ENCODE assay signal across 28 cellular contexts in genomic region chr14:55638665-55639064, GRCh38. TPM values are rescaled to one million over a fixed set of nuclear protein-coding genes. Genes with fewer than 3 reads are reported as not detected.
DNase-seq lines count a peak whose midpoint lies in the region; ATAC-seq and TF ChIP-seq lines count a peak whose summit lies in the region.
"Had no signal": no experiment of that assay in that cellular context is flagged by ENCODE, and none has a peak within 500 bp of the region (broad histone marks: within the 10 kb centered on the region; RNA-seq: fewer than 3 reads in every experiment).

No MANE protein-coding gene starts in this region.

- intact Hi-C loops in esophagus squamous epithelium (cut with DNase I) = no loop called here

- H3K9me3 ChIP-seq in esophagus squamous epithelium = no peaks in the 10 kb centered on the region
- H3K9me3 ChIP-seq: BE2C, HAP-1 had no signal

- H3K4me1 ChIP-seq in esophagus squamous epithelium = no peaks in the 10 kb centered on the region
- H3K4me1 ChIP-seq: BE2C had no signal

- no peak for ATAC-seq in central memory CD8-positive, alpha-beta T cell (replicated peaks; ENCODE audit: extremely low read depth, poor library complexity, severe bottlenecking)
- ATAC-seq: Right ventricle myocardium inferior had no signal

- TF ChIP-seq CTCF in esophagus squamous epithelium (IDR thresholded peaks at IDR 0.05) = no peak

- H3K4me3 ChIP-seq in esophagus squamous epithelium = no peak overlapping the region
- H3K4me3 ChIP-seq: HAP-1, PC-9 had no signal

- H3K27me3 Mint-ChIP-seq in activated naive CD4-positive, alpha-beta T cell treated with anti-CD3 and anti-CD28 coated beads, Interleukin-2, amount 50 U/mL, for 24 hours = no peaks in the 10 kb centered on the region
- no peaks in the 10 kb centered on the region for H3K27me3 Mint-ChIP-seq in central memory CD8-positive, alpha-beta T cell
- H3K27me3 Mint-ChIP-seq: CD8-positive, alpha-beta memory T cell had no signal

- H3K9me3 Mint-ChIP-seq in activated naive CD4-positive, alpha-beta T cell treated with anti-CD3 and anti-CD28 coated beads, Interleukin-2, amount 50 U/mL, for 24 hours = no peaks in the 10 kb centered on the region
- no peaks in the 10 kb centered on the region for H3K9me3 Mint-ChIP-seq in central memory CD8-positive, alpha-beta T cell
- H3K9me3 Mint-ChIP-seq: CD14-positive monocyte; CD8-positive, alpha-beta memory T cell had no signal

- no peak overlapping the region for H3K4me3 Mint-ChIP-seq in activated naive CD4-positive, alpha-beta T cell treated with anti-CD3 and anti-CD28 coated beads, Interleukin-2, amount 50 U/mL, for 24 hours
- H3K4me3 Mint-ChIP-seq in central memory CD8-positive, alpha-beta T cell = no peak overlapping the region
- H3K4me3 Mint-ChIP-seq: CD14-positive monocyte; CD8-positive, alpha-beta memory T cell had no signal

- DNase-seq in activated naive CD4-positive, alpha-beta T cell treated with Interleukin-2 at 50 U/mL for 16 hours = no peak
- no peak for DNase-seq in central memory CD8-positive, alpha-beta T cell (ENCODE audit: low spot score in 2 of 2)
- DNase-seq in iris pigment epithelial cell (ENCODE audit: low read depth) (peak; percentile 9), cortex of kidney (lab: John Stamatoyannopoulos, UW) (no peak), esophagus squamous epithelium (lab: John Stamatoyannopoulos, UW) (no peak), MV-4-11 (lab: John Stamatoyannopoulos, UW) (no peak), mesenteric fat pad (ENCODE audit: low spot score) (no peak)
- DNase-seq: ACHN; BE2C; CD8-positive, alpha-beta memory T cell; DND-41; GOT3; KBM-7; MM.1S; NCI-H1048; NCI-H1417; NCI-H1694; NCI-H2029 treated with DMSO at 0.1 percent for 48 hours; NCI-H446 treated with DMSO at 0.1 percent for 48 hours; NCI-H526; NCI-H82; NK-92 treated with Interleukin-12 subunit alpha and Interleukin-12 subunit beta, amount 100 ng/mL, for 24 hours; PC-9 had no signal

- TF ChIP-seq POLR2A in esophagus squamous epithelium (IDR thresholded peaks at IDR 0.05) = no peak

- H3K27ac ChIP-seq in esophagus squamous epithelium = no peak overlapping the region
- H3K27ac ChIP-seq: 22Rv1, PC-9 had no signal

- H3K36me3 ChIP-seq in esophagus squamous epithelium = peaks cover 0 to 100% (median 19%) of the 10 kb centered on the region in 3 donors

- peak overlapping the region; percentile 17 for H3K27ac Mint-ChIP-seq in activated naive CD4-positive, alpha-beta T cell treated with anti-CD3 and anti-CD28 coated beads, Interleukin-2, amount 50 U/mL, for 24 hours
- peak overlapping the region; percentile 11 for H3K27ac Mint-ChIP-seq in central memory CD8-positive, alpha-beta T cell (ENCODE audit: low read depth)
- H3K27ac Mint-ChIP-seq: CD14-positive monocyte had no signal

- H3K36me3 Mint-ChIP-seq in activated naive CD4-positive, alpha-beta T cell treated with anti-CD3 and anti-CD28 coated beads, Interleukin-2, amount 50 U/mL, for 24 hours = peaks cover 30% of the 10 kb centered on the region
- H3K36me3 Mint-ChIP-seq in central memory CD8-positive, alpha-beta T cell (ENCODE audit: insufficient read depth) = peaks cover 61% of the 10 kb centered on the region

- peaks cover 10% of the 10 kb centered on the region for H3K4me1 Mint-ChIP-seq in activated naive CD4-positive, alpha-beta T cell treated with anti-CD3 and anti-CD28 coated beads, Interleukin-2, amount 50 U/mL, for 24 hours
- peaks cover 6% of the 10 kb centered on the region for H3K4me1 Mint-ChIP-seq in central memory CD8-positive, alpha-beta T cell
- H3K4me1 Mint-ChIP-seq: CD14-positive monocyte had no signal

- 45 to 59% methylated on average over 1 of the region's 1 CpG for WGBS in esophagus squamous epithelium, 2 donors

- no peaks in the 10 kb centered on the region for H3K27me3 ChIP-seq in esophagus squamous epithelium
- H3K27me3 ChIP-seq: BE2C had no signal

RNA-seq across cellular contexts. Expression of gene KTN1, which starts 58.7 kb away (rescaled TPM):
- total RNA-seq in esophagus squamous epithelium (100 to 1,000 TPM in 2 of 4 donors, 10 to 100 TPM in 2; 57.8 to 123 (median 106) TPM), mesenteric fat pad (159 TPM)
